Comparison of ENCODE assay signal across 2 cellular contexts in the genomic region with DNA sequence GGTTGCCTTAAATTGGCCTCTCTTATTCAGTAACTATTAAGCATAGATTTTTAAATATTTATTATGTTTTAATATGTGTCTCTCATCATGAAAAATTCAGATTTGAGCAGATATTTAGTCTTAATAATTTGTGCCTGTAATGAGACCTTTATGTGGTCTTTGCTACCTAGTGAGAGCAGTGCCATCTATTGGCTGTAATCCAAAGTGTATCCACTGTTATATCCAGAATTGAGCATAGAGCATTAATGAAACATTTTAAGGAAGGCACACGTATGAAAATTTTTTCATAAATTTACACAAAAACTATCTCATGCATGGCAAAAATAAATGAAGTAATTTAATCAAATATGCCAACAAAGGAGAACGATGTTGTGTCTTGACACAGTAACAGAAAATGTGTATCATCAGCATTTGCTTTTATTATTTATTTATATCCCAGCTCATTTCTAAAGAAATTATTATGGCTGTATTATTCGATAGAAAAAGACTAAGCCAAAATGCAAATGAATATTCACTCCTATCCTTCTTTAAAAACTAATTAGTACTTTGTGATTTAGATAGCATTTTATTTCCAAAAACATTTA.
A peak's percentile ranks its signal among the peaks of the same experiment; 100 is the strongest.
TF ChIP-seq lines count a peak whose summit lies in the region.

No MANE protein-coding gene starts in this region.

TF ChIP-seq in GM23338, 12 proteins besides CTCF, POLR2A, EP300 and RAD21 (continued from another document):
- TF ChIP-seq, protein P1, sequence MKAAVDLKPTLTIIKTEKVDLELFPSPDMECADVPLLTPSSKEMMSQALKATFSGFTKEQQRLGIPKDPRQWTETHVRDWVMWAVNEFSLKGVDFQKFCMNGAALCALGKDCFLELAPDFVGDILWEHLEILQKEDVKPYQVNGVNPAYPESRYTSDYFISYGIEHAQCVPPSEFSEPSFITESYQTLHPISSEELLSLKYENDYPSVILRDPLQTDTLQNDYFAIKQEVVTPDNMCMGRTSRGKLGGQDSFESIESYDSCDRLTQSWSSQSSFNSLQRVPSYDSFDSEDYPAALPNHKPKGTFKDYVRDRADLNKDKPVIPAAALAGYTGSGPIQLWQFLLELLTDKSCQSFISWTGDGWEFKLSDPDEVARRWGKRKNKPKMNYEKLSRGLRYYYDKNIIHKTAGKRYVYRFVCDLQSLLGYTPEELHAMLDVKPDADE (IDR thresholded peaks at IDR 0.05) = no peak
- TF ChIP-seq, protein P2, sequence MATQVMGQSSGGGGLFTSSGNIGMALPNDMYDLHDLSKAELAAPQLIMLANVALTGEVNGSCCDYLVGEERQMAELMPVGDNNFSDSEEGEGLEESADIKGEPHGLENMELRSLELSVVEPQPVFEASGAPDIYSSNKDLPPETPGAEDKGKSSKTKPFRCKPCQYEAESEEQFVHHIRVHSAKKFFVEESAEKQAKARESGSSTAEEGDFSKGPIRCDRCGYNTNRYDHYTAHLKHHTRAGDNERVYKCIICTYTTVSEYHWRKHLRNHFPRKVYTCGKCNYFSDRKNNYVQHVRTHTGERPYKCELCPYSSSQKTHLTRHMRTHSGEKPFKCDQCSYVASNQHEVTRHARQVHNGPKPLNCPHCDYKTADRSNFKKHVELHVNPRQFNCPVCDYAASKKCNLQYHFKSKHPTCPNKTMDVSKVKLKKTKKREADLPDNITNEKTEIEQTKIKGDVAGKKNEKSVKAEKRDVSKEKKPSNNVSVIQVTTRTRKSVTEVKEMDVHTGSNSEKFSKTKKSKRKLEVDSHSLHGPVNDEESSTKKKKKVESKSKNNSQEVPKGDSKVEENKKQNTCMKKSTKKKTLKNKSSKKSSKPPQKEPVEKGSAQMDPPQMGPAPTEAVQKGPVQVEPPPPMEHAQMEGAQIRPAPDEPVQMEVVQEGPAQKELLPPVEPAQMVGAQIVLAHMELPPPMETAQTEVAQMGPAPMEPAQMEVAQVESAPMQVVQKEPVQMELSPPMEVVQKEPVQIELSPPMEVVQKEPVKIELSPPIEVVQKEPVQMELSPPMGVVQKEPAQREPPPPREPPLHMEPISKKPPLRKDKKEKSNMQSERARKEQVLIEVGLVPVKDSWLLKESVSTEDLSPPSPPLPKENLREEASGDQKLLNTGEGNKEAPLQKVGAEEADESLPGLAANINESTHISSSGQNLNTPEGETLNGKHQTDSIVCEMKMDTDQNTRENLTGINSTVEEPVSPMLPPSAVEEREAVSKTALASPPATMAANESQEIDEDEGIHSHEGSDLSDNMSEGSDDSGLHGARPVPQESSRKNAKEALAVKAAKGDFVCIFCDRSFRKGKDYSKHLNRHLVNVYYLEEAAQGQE (IDR thresholded peaks at IDR 0.05; ENCODE audit: unreplicated experiment) = no peak
- TF ChIP-seq EZH2 (IDR thresholded peaks at IDR 0.05; ENCODE audit: low read depth, unreplicated experiment) (no peak), POLR2AphosphoS5 (IDR thresholded peaks at IDR 0.05; ENCODE audit: low read depth) (no peak), CREB1 (CRISPR knock-in tag; IDR thresholded peaks at IDR 0.05; ENCODE audit: low read depth) (no peak)
- TF ChIP-seq, protein P3, sequence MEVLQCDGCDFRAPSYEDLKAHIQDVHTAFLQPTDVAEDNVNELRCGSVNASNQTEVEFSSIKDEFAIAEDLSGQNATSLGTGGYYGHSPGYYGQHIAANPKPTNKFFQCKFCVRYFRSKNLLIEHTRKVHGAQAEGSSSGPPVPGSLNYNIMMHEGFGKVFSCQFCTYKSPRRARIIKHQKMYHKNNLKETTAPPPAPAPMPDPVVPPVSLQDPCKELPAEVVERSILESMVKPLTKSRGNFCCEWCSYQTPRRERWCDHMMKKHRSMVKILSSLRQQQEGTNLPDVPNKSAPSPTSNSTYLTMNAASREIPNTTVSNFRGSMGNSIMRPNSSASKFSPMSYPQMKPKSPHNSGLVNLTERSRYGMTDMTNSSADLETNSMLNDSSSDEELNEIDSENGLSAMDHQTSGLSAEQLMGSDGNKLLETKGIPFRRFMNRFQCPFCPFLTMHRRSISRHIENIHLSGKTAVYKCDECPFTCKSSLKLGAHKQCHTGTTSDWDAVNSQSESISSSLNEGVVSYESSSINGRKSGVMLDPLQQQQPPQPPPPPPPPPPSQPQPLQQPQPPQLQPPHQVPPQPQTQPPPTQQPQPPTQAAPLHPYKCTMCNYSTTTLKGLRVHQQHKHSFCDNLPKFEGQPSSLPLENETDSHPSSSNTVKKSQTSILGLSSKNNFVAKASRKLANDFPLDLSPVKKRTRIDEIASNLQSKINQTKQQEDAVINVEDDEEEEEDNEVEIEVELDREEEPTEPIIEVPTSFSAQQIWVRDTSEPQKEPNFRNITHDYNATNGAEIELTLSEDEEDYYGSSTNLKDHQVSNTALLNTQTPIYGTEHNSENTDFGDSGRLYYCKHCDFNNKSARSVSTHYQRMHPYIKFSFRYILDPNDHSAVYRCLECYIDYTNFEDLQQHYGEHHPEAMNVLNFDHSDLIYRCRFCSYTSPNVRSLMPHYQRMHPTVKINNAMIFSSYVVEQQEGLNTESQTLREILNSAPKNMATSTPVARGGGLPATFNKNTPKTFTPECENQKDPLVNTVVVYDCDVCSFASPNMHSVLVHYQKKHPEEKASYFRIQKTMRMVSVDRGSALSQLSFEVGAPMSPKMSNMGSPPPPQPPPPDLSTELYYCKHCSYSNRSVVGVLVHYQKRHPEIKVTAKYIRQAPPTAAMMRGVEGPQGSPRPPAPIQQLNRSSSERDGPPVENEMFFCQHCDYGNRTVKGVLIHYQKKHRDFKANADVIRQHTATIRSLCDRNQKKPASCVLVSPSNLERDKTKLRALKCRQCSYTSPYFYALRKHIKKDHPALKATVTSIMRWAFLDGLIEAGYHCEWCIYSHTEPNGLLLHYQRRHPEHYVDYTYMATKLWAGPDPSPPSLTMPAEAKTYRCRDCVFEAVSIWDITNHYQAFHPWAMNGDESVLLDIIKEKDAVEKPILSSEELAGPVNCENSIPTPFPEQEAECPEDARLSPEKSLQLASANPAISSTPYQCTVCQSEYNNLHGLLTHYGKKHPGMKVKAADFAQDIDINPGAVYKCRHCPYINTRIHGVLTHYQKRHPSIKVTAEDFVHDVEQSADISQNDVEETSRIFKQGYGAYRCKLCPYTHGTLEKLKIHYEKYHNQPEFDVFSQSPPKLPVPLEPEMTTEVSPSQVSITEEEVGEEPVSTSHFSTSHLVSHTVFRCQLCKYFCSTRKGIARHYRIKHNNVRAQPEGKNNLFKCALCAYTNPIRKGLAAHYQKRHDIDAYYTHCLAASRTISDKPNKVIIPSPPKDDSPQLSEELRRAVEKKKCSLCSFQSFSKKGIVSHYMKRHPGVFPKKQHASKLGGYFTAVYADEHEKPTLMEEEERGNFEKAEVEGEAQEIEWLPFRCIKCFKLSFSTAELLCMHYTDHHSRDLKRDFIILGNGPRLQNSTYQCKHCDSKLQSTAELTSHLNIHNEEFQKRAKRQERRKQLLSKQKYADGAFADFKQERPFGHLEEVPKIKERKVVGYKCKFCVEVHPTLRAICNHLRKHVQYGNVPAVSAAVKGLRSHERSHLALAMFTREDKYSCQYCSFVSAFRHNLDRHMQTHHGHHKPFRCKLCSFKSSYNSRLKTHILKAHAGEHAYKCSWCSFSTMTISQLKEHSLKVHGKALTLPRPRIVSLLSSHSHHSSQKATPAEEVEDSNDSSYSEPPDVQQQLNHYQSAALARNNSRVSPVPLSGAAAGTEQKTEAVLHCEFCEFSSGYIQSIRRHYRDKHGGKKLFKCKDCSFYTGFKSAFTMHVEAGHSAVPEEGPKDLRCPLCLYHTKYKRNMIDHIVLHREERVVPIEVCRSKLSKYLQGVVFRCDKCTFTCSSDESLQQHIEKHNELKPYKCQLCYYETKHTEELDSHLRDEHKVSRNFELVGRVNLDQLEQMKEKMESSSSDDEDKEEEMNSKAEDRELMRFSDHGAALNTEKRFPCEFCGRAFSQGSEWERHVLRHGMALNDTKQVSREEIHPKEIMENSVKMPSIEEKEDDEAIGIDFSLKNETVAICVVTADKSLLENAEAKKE (CRISPR knock-in tag; IDR thresholded peaks at IDR 0.05) = no peak

TF ChIP-seq in GM12878, 131 proteins besides CTCF, POLR2A, EP300 and RAD21 (continued from another document):
- TF ChIP-seq KDM1A (IDR thresholded peaks at IDR 0.05; ENCODE audit: borderline replicate concordance) = no peak
- no peak for TF ChIP-seq YY1 (IDR thresholded peaks at IDR 0.05; ENCODE audit: low read depth, low read length)
- TF ChIP-seq SMC3 (IDR thresholded peaks at IDR 0.05; ENCODE audit: borderline replicate concordance, low read length) = peak; percentile 62; the same call in 1 of the 2 replicates
- TF ChIP-seq NFYA (IDR thresholded peaks at IDR 0.05; ENCODE audit: borderline replicate concordance, low read depth, low read length) = no peak
TF ChIP-seq in GM12878: peak in this region for 2.
